Comparison of ENCODE assay signal across 8 cellular contexts in the genomic region with DNA sequence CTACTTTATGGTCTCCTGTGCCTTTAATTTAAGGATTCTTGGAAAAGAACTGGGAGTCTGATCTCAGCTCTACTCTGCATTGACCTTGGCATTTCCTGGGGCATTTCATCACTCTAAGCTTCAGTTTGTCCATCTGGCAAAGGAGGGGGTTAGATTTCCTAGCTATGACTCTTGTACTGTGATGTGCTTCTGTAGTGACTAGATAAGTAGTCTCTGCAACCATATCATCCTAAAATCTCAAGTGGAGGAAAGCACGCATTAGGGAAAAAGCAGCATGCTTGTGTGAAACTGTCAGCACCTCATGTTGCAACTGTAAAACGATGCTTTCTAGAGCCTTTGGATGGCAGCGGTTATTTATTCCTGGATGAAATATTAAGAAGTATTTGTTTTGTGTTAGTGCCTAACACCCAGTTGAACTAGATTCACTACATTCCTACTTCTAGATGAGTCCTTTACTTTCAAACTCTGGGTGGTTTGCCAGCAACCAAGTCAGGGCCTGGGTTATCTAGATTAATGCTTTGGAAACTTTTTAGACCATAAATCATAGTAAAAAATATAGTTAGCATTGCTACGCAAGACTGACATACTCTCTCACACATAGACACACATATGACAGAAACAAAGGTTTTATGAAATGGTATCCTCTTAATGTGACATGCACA. TPM values are rescaled to one million over a fixed set of nuclear protein-coding genes. Genes with fewer than 3 reads are reported as not detected.
DNase-seq lines count a peak whose midpoint lies in the region; ATAC-seq and TF ChIP-seq lines count a peak whose summit lies in the region.

No MANE protein-coding gene starts in this region.

- no peak overlapping the region for H3K4me3 Mint-ChIP-seq in CD4-positive, alpha-beta T cell

- TF ChIP-seq CTCF in KMS-11 (conservative IDR thresholded peaks at IDR 0.05; ENCODE audit: low read depth, low read length) (no peak), astrocyte of the spinal cord (IDR thresholded peaks at IDR 0.05; ENCODE audit: low read depth, low read length) (no peak)
- no peak for TF ChIP-seq CTCF in CD4-positive, alpha-beta T cell (IDR thresholded peaks at IDR 0.05)

- H3K9me3 Mint-ChIP-seq in CD4-positive, alpha-beta T cell: no peaks in the 10 kb centered on the region

- H3K9me3 ChIP-seq in CD4-positive, alpha-beta T cell (ENCODE audit: control insufficient read depth, low read length): no peaks in the 10 kb centered on the region

- POLR2A ChIA-PET in CD4-positive, alpha-beta T cell (lab: Charles Lee): no interaction called here

- peak overlapping the region; percentile 21 for H2AFZ ChIP-seq in ACC112 (ENCODE audit: low read length, unreplicated experiment)
- H2AFZ ChIP-seq in KMS-11 (ENCODE audit: low read depth): no peak overlapping the region

- H3K36me3 Mint-ChIP-seq in CD4-positive, alpha-beta T cell (ENCODE audit: low read depth): peaks cover 5% of the 10 kb centered on the region

- H3K4me1 ChIP-seq in ACC112 (ENCODE audit: control insufficient read depth, insufficient read depth, low read length, unreplicated experiment): peaks cover 54% of the 10 kb centered on the region
- H3K4me1 ChIP-seq in KMS-11 (ENCODE audit: low read depth, poor library complexity, severe bottlenecking): peaks cover 20% of the 10 kb centered on the region

- CTCF ChIA-PET in CD4-positive, alpha-beta T cell (lab: Charles Lee): no interaction called here

- no peak overlapping the region for H3K9ac ChIP-seq in KMS-11

- H3K4me3 ChIP-seq in ACC112 (ENCODE audit: low read depth, low read length) (peak overlapping the region; percentile 36), KMS-11 (IDR thresholded peaks at IDR 0.05; ENCODE audit: insufficient read depth, low read depth, low read length) (no peak overlapping the region), astrocyte of the spinal cord (ENCODE audit: low read depth, low read length) (no peak overlapping the region)

- no peak overlapping the region for H3K27ac Mint-ChIP-seq in CD4-positive, alpha-beta T cell

- no peaks in the 10 kb centered on the region for H3K36me3 ChIP-seq in ACC112 (ENCODE audit: insufficient read depth, low read length)
- no peaks in the 10 kb centered on the region for H3K36me3 ChIP-seq in KMS-11 (ENCODE audit: insufficient read depth)

- H3K27me3 Mint-ChIP-seq in CD4-positive, alpha-beta T cell: no peaks in the 10 kb centered on the region

- H3K4me1 Mint-ChIP-seq in CD4-positive, alpha-beta T cell (ENCODE audit: low read depth): peaks cover 73% of the 10 kb centered on the region

- peak; percentile 64 for DNase-seq in astrocyte of the spinal cord (ENCODE audit: low read depth, low spot score)
- no peak for DNase-seq in left lobe of liver (ENCODE audit: low spot score)
- no peak for DNase-seq in CD4-positive, alpha-beta T cell
- no peak for DNase-seq in NCI-H774 (lab: John Stamatoyannopoulos, UW)

- ATAC-seq in left lobe of liver (peak; percentile 92), GM19463 (IDR thresholded peaks at IDR 0.05; ENCODE audit: unreplicated experiment) (no peak), GM18909 (IDR thresholded peaks at IDR 0.05; ENCODE audit: poor library complexity, unreplicated experiment) (no peak)
- ATAC-seq in CD4-positive, alpha-beta T cell (ENCODE audit: poor library complexity): no peak

- H3K27ac ChIP-seq in ACC112 (ENCODE audit: low read depth, low read length) (peak overlapping the region; percentile 84), KMS-11 (no peak overlapping the region)
- H3K27ac ChIP-seq in CD4-positive, alpha-beta T cell (ENCODE audit: low read depth, low read length): no peak overlapping the region

- in situ Hi-C loops in astrocyte of the spinal cord (cut with HindIII; ENCODE audit: low sequenced_read_pairs): no loop called here

- no peaks in the 10 kb centered on the region for H4K20me1 ChIP-seq in KMS-11 (ENCODE audit: insufficient read depth)

- peaks cover 84% of the 10 kb centered on the region for H3K79me2 ChIP-seq in ACC112 (ENCODE audit: control insufficient read depth, insufficient read depth, low read length, unreplicated experiment)
- H3K79me2 ChIP-seq in KMS-11 (ENCODE audit: insufficient read depth, low read depth): no peaks in the 10 kb centered on the region

- H3K4me2 ChIP-seq in KMS-11: peak overlapping the region; percentile 36; the same call in 1 of the 2 replicates

- H3K27me3 ChIP-seq in ACC112 (ENCODE audit: insufficient read depth, low read length): no peaks in the 10 kb centered on the region
- no peaks in the 10 kb centered on the region for H3K27me3 ChIP-seq in KMS-11 (ENCODE audit: insufficient read depth, low read depth)
- H3K27me3 ChIP-seq in CD4-positive, alpha-beta T cell (ENCODE audit: control insufficient read depth, insufficient read depth, low read length): no peaks in the 10 kb centered on the region

- intact Hi-C loops in CD4-positive, alpha-beta T cell (cut with DNase I, micrococcal nuclease): no loop called here

RNA-seq across cellular contexts. Expression of a gene that starts 6.8 kb away (rescaled TPM):
- 6.2 TPM for total RNA-seq in left lobe of liver
- total RNA-seq in CD4-positive, alpha-beta T cell: 10 to 100 TPM; 21.4 to 21.9 TPM
